In genomic region chr11:108593214-108593909, GRCh38 we compare ENCODE assay signal across 8 cellular contexts. TPM values are rescaled to one million over a fixed set of nuclear protein-coding genes. Genes with fewer than 3 reads are reported as not detected.
A peak's percentile ranks its signal among the peaks of the same experiment; 100 is the strongest.
DNase-seq lines count a peak whose midpoint lies in the region; ATAC-seq and TF ChIP-seq lines count a peak whose summit lies in the region.

TSS of gene EXPH5 (minus strand) at chr11:108593768. CDS start at chr11:108593536, 232 bp downstream.

- peaks cover 0 to 22% (median 0%) of the 10 kb centered on the region in 5 donors for H3K27me3 Mint-ChIP-seq in naive thymus-derived CD8-positive, alpha-beta T cell
- H3K27me3 Mint-ChIP-seq in stimulated activated naive B cell treated with anti-CD40 and anti-IgM and Interleukin-4, amounts not matched to agents 10 μg/mL and 1 μg/mL and 100 μg/mL, for 72 hours: peaks cover 28 to 59% of the 10 kb centered on the region in 2 donors

- TF ChIP-seq CTCF in DND-41 (IDR thresholded peaks at IDR 0.05; ENCODE audit: borderline replicate concordance, extremely low read depth, low read length, poor library complexity, severe bottlenecking) (peak; percentile 18), RWPE1 (conservative IDR thresholded peaks at IDR 0.05; ENCODE audit: low read depth) (no peak), fibroblast of the aortic adventitia (IDR thresholded peaks at IDR 0.05; ENCODE audit: insufficient read depth, low read length) (no peak)

- peak within 1 kb of the TSS; percentile 68 for H2AFZ ChIP-seq in DND-41 (ENCODE audit: low read depth, low read length)

- peak; percentile 79 for ATAC-seq in DND-41 (ENCODE audit: insufficient read depth, low read depth)
- peak; percentile 93 to 94 for ATAC-seq in naive thymus-derived CD8-positive, alpha-beta T cell
- ATAC-seq in stimulated activated naive B cell treated with anti-CD40 and anti-IgM and Interleukin-4, amounts not matched to agents 10 μg/mL and 1 μg/mL and 100 μg/mL, for 72 hours (replicated peaks): peak; percentile 94 to 95

- no peaks in the 10 kb centered on the region for H3K9me3 ChIP-seq in DND-41 (ENCODE audit: insufficient read depth, low read length, severe bottlenecking)

- H3K36me3 ChIP-seq in DND-41 (ENCODE audit: insufficient read depth, low read length): no peaks in the 10 kb centered on the region

- peaks cover 9 to 25% (median 20%) of the 10 kb centered on the region in 4 donors for H3K4me1 Mint-ChIP-seq in naive thymus-derived CD8-positive, alpha-beta T cell
- H3K4me1 Mint-ChIP-seq in stimulated activated naive B cell treated with anti-CD40 and anti-IgM and Interleukin-4, amounts not matched to agents 10 μg/mL and 1 μg/mL and 100 μg/mL, for 72 hours: peaks cover 6 to 18% of the 10 kb centered on the region in 2 donors

- peak within 1 kb of the TSS; percentile 72 for H3K4me2 ChIP-seq in DND-41 (ENCODE audit: insufficient read depth, low read length)

- H3K27ac ChIP-seq in DND-41 (ENCODE audit: low read length) (no peak within 1 kb of the TSS), RWPE1 (peak within 1 kb of the TSS; percentile 64)

- H3K4me1 ChIP-seq in DND-41 (ENCODE audit: insufficient read depth, low read length): peaks cover 17% of the 10 kb centered on the region

- H3K36me3 Mint-ChIP-seq in naive thymus-derived CD8-positive, alpha-beta T cell: peaks cover 0 to 5% (median 0%) of the 10 kb centered on the region in 3 donors
- H3K36me3 Mint-ChIP-seq in stimulated activated naive B cell treated with anti-CD40 and anti-IgM and Interleukin-4, amounts not matched to agents 10 μg/mL and 1 μg/mL and 100 μg/mL, for 72 hours: peaks cover 0 to 3% of the 10 kb centered on the region in 2 donors

- H3K27ac Mint-ChIP-seq in naive thymus-derived CD8-positive, alpha-beta T cell: peak within 1 kb of the TSS; percentile 88 to 98 (median 94)
- H3K27ac Mint-ChIP-seq in stimulated activated naive B cell treated with anti-CD40 and anti-IgM and Interleukin-4, amounts not matched to agents 10 μg/mL and 1 μg/mL and 100 μg/mL, for 72 hours: peak within 1 kb of the TSS; percentile 65

- DNase-seq in DND-41 (peak; percentile 68), H4 (ENCODE audit: low spot score) (peak; percentile 85), Kasumi-1 (lab: John Stamatoyannopoulos, UW) (peak; percentile 82 to 83), RWPE1 (ENCODE audit: low spot score) (peak; percentile 89), fibroblast of the aortic adventitia (ENCODE audit: low read depth) (peak; percentile 41)
- DNase-seq in activated T-helper 9 cell treated with anti-CD3 and anti-CD28 coated beads, Interleukin-2, amount 50 U/mL, for 16 hours (ENCODE audit: low read depth): peak; percentile 78
- DNase-seq in naive thymus-derived CD8-positive, alpha-beta T cell: peak; percentile 72 to 93 (median 84)
- peak; percentile 76 for DNase-seq in stimulated activated naive B cell treated with anti-CD40 and anti-IgM and Interleukin-4, amounts not matched to agents 10 μg/mL and 1 μg/mL and 100 μg/mL, for 72 hours

- POLR2A ChIA-PET in RWPE1 (lab: Yijun Ruan, JAX; ENCODE audit: low non-redundant PET): no interaction called here
- POLR2A ChIA-PET in naive thymus-derived CD8-positive, alpha-beta T cell (lab: Charles Lee): interaction anchor here (1.1 to 1.5 kb wide), 4 partner anchors 12 to 126 kb away, joined by 3 to 5 read pairs (median 3); partner anchors contain the start of genes C11orf65, DDX10 and POGLUT3

- H3K79me2 ChIP-seq in DND-41 (ENCODE audit: insufficient read depth, low read length): no peaks in the 10 kb centered on the region

- no peaks in the 10 kb centered on the region for H4K20me1 ChIP-seq in DND-41 (ENCODE audit: insufficient read depth, low read length)

- no peaks in the 10 kb centered on the region for H3K9me3 Mint-ChIP-seq in naive thymus-derived CD8-positive, alpha-beta T cell
- H3K9me3 Mint-ChIP-seq in stimulated activated naive B cell treated with anti-CD40 and anti-IgM and Interleukin-4, amounts not matched to agents 10 μg/mL and 1 μg/mL and 100 μg/mL, for 72 hours: no peaks in the 10 kb centered on the region

- H3K4me3 Mint-ChIP-seq in naive thymus-derived CD8-positive, alpha-beta T cell: peak within 1 kb of the TSS; percentile 89 to 99 (median 96)
- H3K4me3 Mint-ChIP-seq in stimulated activated naive B cell treated with anti-CD40 and anti-IgM and Interleukin-4, amounts not matched to agents 10 μg/mL and 1 μg/mL and 100 μg/mL, for 72 hours: peak within 1 kb of the TSS; percentile 88 to 99

- peaks cover 64% of the 10 kb centered on the region for H3K27me3 ChIP-seq in DND-41 (ENCODE audit: insufficient read depth, low read length, poor library complexity)

- CTCF ChIA-PET in RWPE1 (lab: Yijun Ruan, JAX): interaction anchor here (1.1 to 1.2 kb wide), 2 partner anchors 13 to 17 kb away, joined by 3 to 5 read pairs; no protein-coding TSS in a partner anchor

- H3K9ac ChIP-seq in DND-41 (ENCODE audit: low read depth, low read length): peak within 1 kb of the TSS; percentile 33

- H3K4me3 ChIP-seq in DND-41 (ENCODE audit: low read depth in 1 of 2, low read length in 2 of 2): peak within 1 kb of the TSS; percentile 30 to 55; a peak in 3 of 4 replicates
- H3K4me3 ChIP-seq in fibroblast of the aortic adventitia (ENCODE audit: low read depth, low read length): peak within 1 kb of the TSS; percentile 71

RNA-seq across cellular contexts. Expression of gene EXPH5, which starts in this region (rescaled TPM):
- total RNA-seq in H4 (2014; rRNA removed; shearing (Covaris generic)): 0.49 and 2.1 TPM in 2 replicates
- total RNA-seq in fibroblast of the aortic adventitia (ENCODE audit: low replicate concordance): 0.72 and 1.1 TPM in 2 replicates
- 1 to 10 TPM; 8.6 to 8.7 TPM for total RNA-seq in naive thymus-derived CD8-positive, alpha-beta T cell
- 1 to 10 TPM in 2 of 3 donors, under 1 TPM in 1; 0.82 to 2.3 (median 1.9) TPM for polyA plus RNA-seq in naive thymus-derived CD8-positive, alpha-beta T cell
